Comparison of ENCODE assay signal across 13 cellular contexts in the genomic region with DNA sequence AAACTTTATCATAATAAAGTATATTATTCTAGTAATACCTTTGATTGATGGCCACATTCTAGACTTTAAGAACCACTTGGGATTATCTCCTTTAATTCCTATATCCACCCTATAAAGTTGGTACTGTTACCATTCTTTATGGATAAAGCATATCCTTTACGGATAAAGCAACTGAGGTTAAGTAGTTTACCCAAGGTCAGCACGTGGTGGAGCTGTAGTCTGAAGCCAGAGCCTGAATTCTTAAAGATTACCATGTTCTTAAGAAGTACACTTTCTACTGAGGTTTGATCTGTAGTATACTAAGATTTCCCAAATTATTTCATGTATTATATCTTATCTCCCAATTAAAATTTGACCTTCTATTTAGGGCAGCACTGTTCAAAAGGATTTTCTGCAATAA. TPM values are rescaled to one million over a fixed set of nuclear protein-coding genes. Genes with fewer than 3 reads are reported as not detected.
DNase-seq lines count a peak whose midpoint lies in the region; ATAC-seq, FAIRE-seq and TF ChIP-seq lines count a peak whose summit lies in the region.
"Had no signal": no experiment of that assay in that cellular context is flagged by ENCODE, and none has a peak within 500 bp of the region (broad histone marks: within the 10 kb centered on the region; RNA-seq: fewer than 3 reads in every experiment).

No MANE protein-coding gene starts in this region.

- H3K4me1 ChIP-seq in A549 (peaks cover 45% of the 10 kb centered on the region), OCI-LY7 (ENCODE audit: insufficient read depth, low read length, poor library complexity, severe bottlenecking) (peaks cover 46% of the 10 kb centered on the region), pancreas (peaks cover 5 to 20% (median 15%) of the 10 kb centered on the region in 3 donors)

- TF ChIP-seq POLR2A in A549 (IDR thresholded peaks at IDR 0.05; ENCODE audit: low read length) = no peak

- H4K20me1 ChIP-seq in OCI-LY7 (ENCODE audit: insufficient read depth, low read length) = no peaks in the 10 kb centered on the region; the same call in 1 of the 2 replicates

- no peak overlapping the region for H3K4me3 Mint-ChIP-seq in effector memory CD8-positive, alpha-beta T cell

- H3K9me3 ChIP-seq in A549 (no peaks in the 10 kb centered on the region), OCI-LY7 (ENCODE audit: low read length) (no peaks in the 10 kb centered on the region), pancreas (no peaks in the 10 kb centered on the region)

- H3K4me1 Mint-ChIP-seq in effector memory CD8-positive, alpha-beta T cell (ENCODE audit: low read depth in 2 of 2) = peaks cover 21% of the 10 kb centered on the region in 2 donors

- H3K79me2 ChIP-seq in OCI-LY7 (ENCODE audit: insufficient read depth, low read depth, low read length) = peaks cover 35% of the 10 kb centered on the region

- POLR2A ChIA-PET in A549 (lab: Yijun Ruan, JAX) (no interaction called here), OCI-LY7 (lab: Charles Lee) (interaction anchor here (1.7 to 8.5 kb wide), 3 partner anchors 6 to 182 kb away, joined by 5 to 106 read pairs (median 18); no protein-coding TSS in a partner anchor)

- ATAC-seq in A549 = no peak
- no peak for ATAC-seq in effector memory CD8-positive, alpha-beta T cell (replicated peaks)
- ATAC-seq in activated CD4-positive, CD25-positive, alpha-beta regulatory T cell treated with anti-CD3 and anti-CD28 coated beads, Interleukin-2, amount 50 U/mL, for 24 hours = no peak
- ATAC-seq in pancreas = no peak

- DNase-seq in A549 (ENCODE audit: low read depth in 1 of 2, low spot score in 1 of 2) (peak in 1 of 2 experiments; percentile 25), GM06990 (ENCODE audit: extremely low read depth, insufficient read length) (no peak), OCI-LY7 (ENCODE audit: low spot score) (peak; percentile 43), fibroblast of peridontal ligament (ENCODE audit: extremely low read depth) (peak; percentile 80), NCI-H510A (lab: John Stamatoyannopoulos, UW) (no peak), pancreas (no peak)
- no peak for DNase-seq in effector memory CD8-positive, alpha-beta T cell
- DNase-seq: activated naive CD4-positive, alpha-beta T cell; GDM1; GOT3 had no signal

- H3K9me3 Mint-ChIP-seq in effector memory CD8-positive, alpha-beta T cell = no peaks in the 10 kb centered on the region

- H3K36me3 Mint-ChIP-seq in effector memory CD8-positive, alpha-beta T cell (ENCODE audit: insufficient read depth) = peaks cover 14% of the 10 kb centered on the region

- FAIRE-seq in A549 (lab: Jason Lieb, UNC) = no peak
- no peak for FAIRE-seq in pancreas (lab: Jason Lieb, UNC)

- H3K27me3 ChIP-seq in GM06990 (replicated peaks; ENCODE audit: control insufficient read depth, insufficient read depth, low read length) (no peaks in the 10 kb centered on the region), pancreas (no peaks in the 10 kb centered on the region)

- H3K4me3 ChIP-seq in A549 = no peak overlapping the region
- H3K4me3 ChIP-seq in GM06990 (replicated peaks; ENCODE audit: low read depth, low read length) = no peak overlapping the region
- H3K4me3 ChIP-seq in OCI-LY7 (ENCODE audit: low read depth, low read length, poor library complexity, severe bottlenecking) = no peak overlapping the region
- H3K4me3 ChIP-seq in pancreas = no peak overlapping the region
- H3K4me3 ChIP-seq: SK-N-MC, skin epidermis had no signal

- peak; percentile 18 to 59; a peak in 3 of 5 replicates for TF ChIP-seq RAD21 in A549 (conservative IDR thresholded peaks at IDR 0.05 in 1 of 2, IDR thresholded peaks at IDR 0.05 in 1 of 2)

- H3K4me2 ChIP-seq in A549 (no peak overlapping the region), OCI-LY7 (ENCODE audit: low read length) (no peak overlapping the region)

- peak overlapping the region in 1 of 2 donors; percentile 35 for H3K27ac Mint-ChIP-seq in effector memory CD8-positive, alpha-beta T cell

- TF ChIP-seq CTCF in A549 (IDR thresholded peaks at IDR 0.05) = peak; percentile 22; the same call in 1 of the 3 replicates
- TF ChIP-seq CTCF in GM06990 (IDR thresholded peaks at IDR 0.05; ENCODE audit: insufficient read depth, low read length, poor library complexity, severe bottlenecking) = peak; percentile 4
- TF ChIP-seq CTCF in OCI-LY7 (conservative IDR thresholded peaks at IDR 0.05; ENCODE audit: low read length) = peak; percentile 75
- TF ChIP-seq CTCF in pancreas (IDR thresholded peaks at IDR 0.05) = no peak

- H3K9me2 ChIP-seq in OCI-LY7 (ENCODE audit: insufficient read depth, low read length) = no peaks in the 10 kb centered on the region

- intact Hi-C loops in OCI-LY7 (cut with micrococcal nuclease; ENCODE audit: unreplicated experiment) (loop anchor here (2.0 kb wide), 1 partner anchor 553 kb away; a partner anchor contains a TSS), pancreas (cut with DNase I) (loop anchor here in 1 of 3 donors (10.0 kb wide), 1 partner anchor 167 kb away; a partner anchor contains a TSS)

- TF ChIP-seq EP300 in A549 (IDR thresholded peaks at IDR 0.05) = no peak

- no peak overlapping the region for H3K27ac ChIP-seq in A549
- no peak overlapping the region for H3K27ac ChIP-seq in OCI-LY7 (ENCODE audit: low read depth, low read length, poor library complexity, severe bottlenecking)
- no peak overlapping the region for H3K27ac ChIP-seq in pancreas
- H3K27ac ChIP-seq: SK-N-MC, skin epidermis had no signal

- CTCF ChIA-PET in A549 (lab: Yijun Ruan, JAX) = interaction anchor here (0.6 to 2.6 kb wide), 6 partner anchors 70 to 1967 kb away, joined by 3 to 12 read pairs (median 6); a partner anchor contains a TSS
- CTCF ChIA-PET in OCI-LY7 (lab: Charles Lee; ENCODE audit: unreplicated experiment) = no interaction called here

- H3K36me3 ChIP-seq in GM06990 (ENCODE audit: control insufficient read depth, insufficient read depth, low read length) (no peaks in the 10 kb centered on the region), OCI-LY7 (ENCODE audit: insufficient read depth, low read length) (peaks cover 26% of the 10 kb centered on the region), pancreas (no peaks in the 10 kb centered on the region)

- WGBS in A549 (ENCODE audit: missing lambda C conversion rate) = 32% methylated on average over 2 of the region's 2 CpGs
- WGBS in pancreas, 2 donors = 14 to 17% methylated on average over 2 of the region's 2 CpGs

- H2AFZ ChIP-seq in OCI-LY7 (ENCODE audit: low read length) = no peak overlapping the region

- BruUV-seq in OCI-LY7 (replicated peaks; lab: Mats Ljungman, UMichigan) = no TSS peak

- no peaks in the 10 kb centered on the region for H3K27me3 Mint-ChIP-seq in effector memory CD8-positive, alpha-beta T cell

TF ChIP-seq in A549, 52 proteins besides CTCF, POLR2A, EP300 and RAD21:
- TF ChIP-seq ZNF302 (CRISPR knock-in tag; IDR thresholded peaks at IDR 0.05) (no peak), SMC3 (IDR thresholded peaks at IDR 0.05) (0 out of 3 replicates have a peak, but pooled peaks have one; percentile 6)
TF ChIP-seq in A549: peak in this region for 1.

RNA-seq across cellular contexts. Expression of a gene that starts 3.0 kb away (rescaled TPM):
- polyA plus RNA-seq in A549 (2011; rRNA removed) = 154 and 195 TPM in 2 replicates
- polyA plus RNA-seq in A549 (2012; cell fraction: cytosol; rRNA removed) = 70.9 and 72.3 TPM in 2 replicates
- polyA plus RNA-seq in A549 (2012; cell fraction: nucleus; rRNA removed) = 50.6 and 56.7 TPM in 2 replicates
- 60.3 to 74.1 TPM (median 66.4 TPM) in 3 replicates for polyA plus RNA-seq in A549 (2017; fragmentation: RNase III; extraction: RNeasy Plus Mini Kit Qiagen cat#74134 plus additional on column Dnase treatment)
- polyA minus RNA-seq in A549 (2011; rRNA and poly(A)+ RNA removed) = 278 and 281 TPM in 2 replicates
- total RNA-seq in OCI-LY7 (2014; rRNA removed; shearing (Covaris generic)) = 14.8 and 18.1 TPM in 2 replicates
- 49.0 and 52.2 TPM in 2 replicates for total RNA-seq in OCI-LY7 (2022)
- 10 to 100 TPM; 12.0 to 66.7 (median 15.5) TPM for total RNA-seq in pancreas
- polyA plus RNA-seq in pancreas = 10 to 100 TPM in 1 of 2 donors, 1 to 10 TPM in 1; 7.4 to 10.4 TPM

RNA-seq across cellular contexts. Expression of a gene that starts 38.4 kb away (rescaled TPM):
- polyA plus RNA-seq in A549 (2011; rRNA removed) (0.09 TPM in 1 of 2 replicates, not detected in the other), A549 (2017; fragmentation: RNase III; extraction: RNeasy Plus Mini Kit Qiagen cat#74134 plus additional on column Dnase treatment) (0.04 TPM in 1 of 3 replicates, not detected in the others), pancreas (1 to 10 TPM; 1.3 to 1.6 TPM)
- polyA plus RNA-seq in A549 (2012; cell fraction: cytosol; rRNA removed) = 0.13 and 0.15 TPM in 2 replicates
- 0.16 and 0.17 TPM in 2 replicates for polyA plus RNA-seq in A549 (2012; cell fraction: nucleus; rRNA removed)
- not detected in 2 replicates for polyA minus RNA-seq in A549 (2011; rRNA and poly(A)+ RNA removed)
- 0.23 and 0.32 TPM in 2 replicates for total RNA-seq in OCI-LY7 (2014; rRNA removed; shearing (Covaris generic))
- total RNA-seq in OCI-LY7 (2022) (1.3 and 2.0 TPM in 2 replicates), pancreas (1 to 10 TPM; 1.7 to 2.9 (median 2.0) TPM)

Comparison
In these comparisons a context has a peak if more than half of its experiments do, and no peak if none do; other contexts are left out.
1. DNase-seq: peak in OCI-LY7 (single experiment) and fibroblast of peridontal ligament (single experiment); none in GM06990 (single experiment), NCI-H510A (single experiment), effector memory CD8-positive, alpha-beta T cell (0 of 3) and pancreas (0 of 6).
2. CTCF ChIP-seq: peak in A549 (single experiment), GM06990 (single experiment) and OCI-LY7 (single experiment); none in pancreas (0 of 4).